ENCODE assay signal across 21 cellular contexts in genomic region chr3:104561324-104561723, GRCh38.
DNase-seq lines count a peak whose midpoint lies in the region; ATAC-seq and TF ChIP-seq lines count a peak whose summit lies in the region.
"Had no signal": no experiment of that assay in that cellular context is flagged by ENCODE, and none has a peak within 500 bp of the region (broad histone marks: within the 10 kb centered on the region; RNA-seq: fewer than 3 reads in every experiment).

No MANE protein-coding gene starts in this region.

- no peak for TF ChIP-seq POLR2A in suprapubic skin (IDR thresholded peaks at IDR 0.05)

- TF ChIP-seq EP300 in suprapubic skin (IDR thresholded peaks at IDR 0.05), result no peak

- no peak overlapping the region for H3K4me3 ChIP-seq in suprapubic skin
- H3K4me3 ChIP-seq: GM23338, MG63 had no signal

- no peaks in the 10 kb centered on the region for H3K9me3 ChIP-seq in suprapubic skin
- H3K9me3 ChIP-seq: MG63 had no signal

- 98% methylated on average over 1 of the region's 1 CpG for WGBS in suprapubic skin

- H3K27ac ChIP-seq in suprapubic skin, result no peak overlapping the region
- H3K27ac ChIP-seq: C4-2B, RWPE1 had no signal

- ATAC-seq in GM18519 (IDR thresholded peaks at IDR 0.05; ENCODE audit: low FRiP score, unreplicated experiment) (peak; percentile 46), GM21390 (IDR thresholded peaks at IDR 0.05; ENCODE audit: unreplicated experiment) (peak; percentile 54), HG02852 (IDR thresholded peaks at IDR 0.05; ENCODE audit: unreplicated experiment) (peak; percentile 61), GM19023 (IDR thresholded peaks at IDR 0.05; ENCODE audit: unreplicated experiment) (no peak)
- ATAC-seq: GM23338, PC-3 had no signal

- no peaks in the 10 kb centered on the region for H3K4me1 ChIP-seq in suprapubic skin

- no peaks in the 10 kb centered on the region for H3K27me3 ChIP-seq in suprapubic skin
- H3K27me3 ChIP-seq: MG63 had no signal

- no peak for TF ChIP-seq CTCF in suprapubic skin (IDR thresholded peaks at IDR 0.05)

- H3K36me3 ChIP-seq in suprapubic skin, result no peaks in the 10 kb centered on the region
- H3K36me3 ChIP-seq: MG63 had no signal

- DNase-seq in ureter (ENCODE audit: low spot score) (no peak), activated gamma-delta T cell (lab: John Stamatoyannopoulos, UW) (no peak), suprapubic skin (ENCODE audit: low spot score in 2 of 2) (no peak)
- DNase-seq: AML-193, HCEC 1CT, Karpas-422, MG63, NCI-H1048, NCI-H1436, NCI-H1930, NCI-H345, NCI-H524 treated with DMSO at 0.1 percent for 48 hours, PC-3, SIG-M5 had no signal
